In genomic region chr7:150380463-150380862, GRCh38 we compare ENCODE assay signal across 1 cellular context.
TF ChIP-seq lines count a peak whose summit lies in the region.

No MANE protein-coding gene starts in this region.

TF ChIP-seq in HepG2, 621 proteins besides CTCF, POLR2A, EP300 and RAD21:
- no peak for TF ChIP-seq ZNF136 (CRISPR knock-in tag; IDR thresholded peaks at IDR 0.05; ENCODE audit: low read depth)
- TF ChIP-seq ZNF777 (CRISPR knock-in tag; IDR thresholded peaks at IDR 0.05): no peak
- no peak for TF ChIP-seq SIX4 (CRISPR knock-in tag; IDR thresholded peaks at IDR 0.05)
- no peak for TF ChIP-seq SIN3A (IDR thresholded peaks at IDR 0.05; ENCODE audit: borderline replicate concordance, low read depth, low read length)
- TF ChIP-seq IRF1 (CRISPR knock-in tag; IDR thresholded peaks at IDR 0.05; ENCODE audit: low read depth): no peak
- TF ChIP-seq ISX (CRISPR knock-in tag; conservative IDR thresholded peaks at IDR 0.05): no peak
- TF ChIP-seq, protein P1, sequence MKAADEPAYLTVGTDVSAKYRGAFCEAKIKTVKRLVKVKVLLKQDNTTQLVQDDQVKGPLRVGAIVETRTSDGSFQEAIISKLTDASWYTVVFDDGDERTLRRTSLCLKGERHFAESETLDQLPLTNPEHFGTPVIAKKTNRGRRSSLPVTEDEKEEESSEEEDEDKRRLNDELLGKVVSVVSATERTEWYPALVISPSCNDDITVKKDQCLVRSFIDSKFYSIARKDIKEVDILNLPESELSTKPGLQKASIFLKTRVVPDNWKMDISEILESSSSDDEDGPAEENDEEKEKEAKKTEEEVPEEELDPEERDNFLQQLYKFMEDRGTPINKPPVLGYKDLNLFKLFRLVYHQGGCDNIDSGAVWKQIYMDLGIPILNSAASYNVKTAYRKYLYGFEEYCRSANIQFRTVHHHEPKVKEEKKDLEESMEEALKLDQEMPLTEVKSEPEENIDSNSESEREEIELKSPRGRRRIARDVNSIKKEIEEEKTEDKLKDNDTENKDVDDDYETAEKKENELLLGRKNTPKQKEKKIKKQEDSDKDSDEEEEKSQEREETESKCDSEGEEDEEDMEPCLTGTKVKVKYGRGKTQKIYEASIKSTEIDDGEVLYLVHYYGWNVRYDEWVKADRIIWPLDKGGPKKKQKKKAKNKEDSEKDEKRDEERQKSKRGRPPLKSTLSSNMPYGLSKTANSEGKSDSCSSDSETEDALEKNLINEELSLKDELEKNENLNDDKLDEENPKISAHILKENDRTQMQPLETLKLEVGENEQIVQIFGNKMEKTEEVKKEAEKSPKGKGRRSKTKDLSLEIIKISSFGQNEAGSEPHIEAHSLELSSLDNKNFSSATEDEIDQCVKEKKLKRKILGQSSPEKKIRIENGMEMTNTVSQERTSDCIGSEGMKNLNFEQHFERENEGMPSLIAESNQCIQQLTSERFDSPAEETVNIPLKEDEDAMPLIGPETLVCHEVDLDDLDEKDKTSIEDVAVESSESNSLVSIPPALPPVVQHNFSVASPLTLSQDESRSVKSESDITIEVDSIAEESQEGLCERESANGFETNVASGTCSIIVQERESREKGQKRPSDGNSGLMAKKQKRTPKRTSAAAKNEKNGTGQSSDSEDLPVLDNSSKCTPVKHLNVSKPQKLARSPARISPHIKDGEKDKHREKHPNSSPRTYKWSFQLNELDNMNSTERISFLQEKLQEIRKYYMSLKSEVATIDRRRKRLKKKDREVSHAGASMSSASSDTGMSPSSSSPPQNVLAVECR (CRISPR knock-in tag; IDR thresholded peaks at IDR 0.05; ENCODE audit: borderline replicate concordance): no peak
- TF ChIP-seq FOXK2 (IDR thresholded peaks at IDR 0.05): no peak
- no peak for TF ChIP-seq ZFP36 (IDR thresholded peaks at IDR 0.05; ENCODE audit: borderline replicate concordance, low read depth, low read length, partially characterized antibody)
- no peak for TF ChIP-seq ZFP82 (CRISPR knock-in tag; IDR thresholded peaks at IDR 0.05; ENCODE audit: borderline replicate concordance)
- TF ChIP-seq PRDM10 (CRISPR knock-in tag; IDR thresholded peaks at IDR 0.05; ENCODE audit: low read depth): no peak
TF ChIP-seq in HepG2: peak in this region for 0.
